In the genomic region with DNA sequence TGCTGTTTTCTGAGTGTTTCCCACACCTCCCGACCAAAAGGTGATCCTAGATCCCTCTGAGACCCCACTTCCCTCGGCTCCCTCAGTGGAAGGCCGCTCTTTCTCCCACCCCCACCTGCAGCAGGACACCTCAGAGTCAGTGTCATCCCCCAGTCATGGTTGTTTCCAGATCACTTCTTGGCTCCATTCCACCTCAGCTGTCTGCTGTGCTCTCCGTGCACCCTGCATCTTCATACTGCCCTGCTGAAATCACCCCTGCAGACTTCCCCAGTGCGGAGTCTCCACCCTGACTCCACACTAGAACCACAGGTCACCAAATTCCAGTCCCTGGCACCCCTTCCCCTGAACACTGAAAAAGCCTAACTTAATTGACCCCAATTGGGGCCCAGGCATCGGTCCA, we compare ENCODE assay signal across 20 cellular contexts.
"Had no signal": no experiment of that assay in that cellular context is flagged by ENCODE, and none has a peak within 500 bp of the region (broad histone marks: within the 10 kb centered on the region; RNA-seq: fewer than 3 reads in every experiment).

No MANE protein-coding gene starts in this region.

- DNase-seq: cortex of kidney; dorsolateral prefrontal cortex; effector CD8-positive, alpha-beta T cell; heart left ventricle; hippocampal formation; kidney glomerular epithelial cell; mammary epithelial cell; naive thymus-derived CD8-positive, alpha-beta T cell; psoas muscle; retina; right lobe of liver; spleen; stimulated activated CD4-positive, alpha-beta T cell treated with anti-CD3 and anti-CD28 coated beads, Interleukin-15, amount 100 ng/mL, for 24 hours; stimulated activated CD4-positive, alpha-beta T cell treated with anti-CD3 and anti-CD28 coated beads, Interleukin-1b, Interleukin-23, amount 100 ng/mL, for 48 hours; stimulated activated CD4-positive, alpha-beta T cell treated with anti-CD3 and anti-CD28 coated beads, Interleukin-4, amount 100 ng/mL, for 24 hours; stimulated activated naive B cell treated with anti-CD40 and anti-IgM and Interleukin-4, amounts not matched to agents 10 μg/mL and 1 μg/mL and 100 μg/mL, for 72 hours; stimulated activated naive CD8-positive, alpha-beta T cell treated with anti-CD3 and anti-CD28 coated beads, Interleukin-15, amount 100 ng/mL, for 72 hours; testis had no signal

- H3K27me3 ChIP-seq: dorsolateral prefrontal cortex, heart left ventricle, right lobe of liver, testis, tibial nerve had no signal

- H3K4me1 ChIP-seq: heart left ventricle, psoas muscle, right lobe of liver, spleen, testis, tibial nerve had no signal

- H3K4me3 ChIP-seq: dorsolateral prefrontal cortex, heart left ventricle, psoas muscle, right lobe of liver, spleen, testis, tibial nerve had no signal

- H3K36me3 ChIP-seq: heart left ventricle, right lobe of liver, spleen, tibial nerve had no signal

- H3K27ac ChIP-seq: dorsolateral prefrontal cortex, heart left ventricle, psoas muscle, right lobe of liver, spleen, testis, tibial nerve had no signal

- H3K9me3 ChIP-seq: heart left ventricle, psoas muscle, right lobe of liver, testis, tibial nerve had no signal

- ATAC-seq: heart left ventricle; left lobe of liver; naive thymus-derived CD8-positive, alpha-beta T cell; psoas muscle; right lobe of liver; stimulated activated naive B cell treated with anti-CD40 and anti-IgM and Interleukin-4, amounts not matched to agents 10 μg/mL and 1 μg/mL and 100 μg/mL, for 72 hours; stimulated activated naive CD8-positive, alpha-beta T cell treated with anti-CD3 and anti-CD28 coated beads, Interleukin-15, amount 100 ng/mL, for 72 hours had no signal
